In the genomic region with DNA sequence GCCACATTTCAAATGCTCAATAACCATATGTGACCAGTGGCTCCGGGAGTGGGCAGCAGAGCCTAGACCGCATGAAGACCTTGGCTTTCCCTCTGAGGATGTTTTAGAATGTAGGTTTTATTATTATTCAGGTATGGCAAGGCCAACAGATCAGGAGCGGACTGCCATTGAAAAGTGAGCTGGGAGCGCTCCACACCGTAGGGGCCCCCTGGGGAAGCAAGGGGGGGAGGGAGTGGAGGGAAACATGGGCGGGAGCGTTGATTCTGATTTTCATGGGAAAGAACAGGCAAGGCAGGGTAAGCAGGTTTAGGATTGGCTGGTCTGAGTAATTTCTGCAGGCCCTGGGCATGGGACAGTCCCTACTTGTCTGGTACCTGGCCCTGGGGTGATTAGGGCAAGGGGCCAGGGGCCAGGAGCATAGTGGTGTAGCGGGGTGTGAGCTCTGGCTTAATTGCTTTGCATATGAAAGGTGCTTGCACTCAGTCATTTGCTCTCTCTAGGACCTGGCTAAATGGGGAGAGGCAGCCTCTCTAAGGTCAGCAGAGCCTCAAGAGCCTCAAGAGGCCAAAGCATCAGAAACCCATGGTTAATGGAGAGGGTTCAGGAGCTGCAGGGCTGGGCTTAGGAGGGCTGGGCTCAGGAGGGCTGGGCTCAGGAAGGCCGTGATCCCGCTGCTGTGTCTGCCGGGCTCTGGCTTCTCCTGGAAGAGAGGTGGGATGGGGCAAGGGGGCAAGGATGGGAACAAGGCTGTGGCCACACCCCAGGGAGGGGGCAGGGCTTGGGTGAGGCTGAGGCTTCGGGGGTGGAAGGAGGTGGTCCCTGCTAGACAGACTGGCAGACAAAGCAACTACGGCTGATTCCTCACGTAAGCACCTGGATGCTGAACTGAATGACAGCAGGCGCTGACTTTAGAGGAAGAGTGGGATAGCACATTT, we compare ENCODE assay signal across 14 cellular contexts.
DNase-seq lines count a peak whose midpoint lies in the region; ATAC-seq, FAIRE-seq and TF ChIP-seq lines count a peak whose summit lies in the region.
"Had no signal": no experiment of that assay in that cellular context is flagged by ENCODE, and none has a peak within 500 bp of the region (broad histone marks: within the 10 kb centered on the region; RNA-seq: fewer than 3 reads in every experiment).

No MANE protein-coding gene starts in this region.

- DNase-seq in H9: peak; percentile 83
- DNase-seq in colonic mucosa: peak; percentile 3
- peak; percentile 31 for DNase-seq in iPS-NIHi7 (ENCODE audit: extremely low spot score)
- DNase-seq in progenitor cell of endocrine pancreas (ENCODE audit: low spot score, unreplicated experiment): no peak
- DNase-seq in GM12892 (ENCODE audit: insufficient read length): no peak
- DNase-seq in NCI-H345 (lab: John Stamatoyannopoulos, UW): no peak
- DNase-seq: NCI-H2029, spleen, SW 1271 had no signal

- no peaks in the 10 kb centered on the region; a peak in 1 of 7 replicates for H3K36me3 Mint-ChIP-seq in H9 (ENCODE audit: insufficient read depth in 1 of 3, low read depth in 3 of 3)
- no peaks in the 10 kb centered on the region for H3K36me3 Mint-ChIP-seq in progenitor cell of endocrine pancreas (ENCODE audit: insufficient read depth)
- H3K36me3 Mint-ChIP-seq: CD14-positive monocyte had no signal

- FAIRE-seq in GM12892 (lab: Jason Lieb, UNC): no peak
- FAIRE-seq: colon had no signal

- no CpG with 5 or more reads among the region's 15 CpGs for WGBS in H9 (ENCODE audit: extremely low coverage, insufficient read length, low lambda C conversion rate)

- H3K27ac ChIP-seq in H9 (ENCODE audit: insufficient read length, low read depth, low read length): peak overlapping the region; percentile 51
- no peak overlapping the region for H3K27ac ChIP-seq in colonic mucosa

- no peak for TF ChIP-seq POLR2A in GM12892 (IDR thresholded peaks at IDR 0.05; ENCODE audit: low read depth, low read length)

- H3K4me3 Mint-ChIP-seq in H9: peak overlapping the region; percentile 58 to 82
- H3K4me3 Mint-ChIP-seq in progenitor cell of endocrine pancreas (ENCODE audit: low read depth): peak overlapping the region; percentile 36
- H3K4me3 Mint-ChIP-seq: CD14-positive monocyte had no signal

- H2BK120ac ChIP-seq in H9 (ENCODE audit: low read depth, low read length, poor library complexity, severe bottlenecking): no peak overlapping the region

- H2AFZ ChIP-seq in H9 (ENCODE audit: low read length): no peak overlapping the region

- H2BK20ac ChIP-seq in H9 (ENCODE audit: low read depth, low read length, poor library complexity, severe bottlenecking): no peak overlapping the region

- H3K9me3 ChIP-seq in H9 (ENCODE audit: control insufficient read depth, low read depth, low read length) (no peaks in the 10 kb centered on the region), colonic mucosa (no peaks in the 10 kb centered on the region)
- H3K9me3 ChIP-seq: gastroesophageal sphincter, spleen had no signal

- H3K27me3 ChIP-seq in H9 (ENCODE audit: insufficient read depth, low read length) (no peaks in the 10 kb centered on the region), colonic mucosa (no peaks in the 10 kb centered on the region)
- H3K27me3 ChIP-seq: gastroesophageal sphincter had no signal

- peaks cover 12% of the 10 kb centered on the region for H3K4me1 ChIP-seq in H9 (ENCODE audit: insufficient read depth, low read length)
- H3K4me1 ChIP-seq in colonic mucosa: no peaks in the 10 kb centered on the region

- H3K27ac Mint-ChIP-seq in H9: peak overlapping the region; percentile 90 to 97 (median 96)
- H3K27ac Mint-ChIP-seq in progenitor cell of endocrine pancreas: peak overlapping the region; percentile 41
- H3K27ac Mint-ChIP-seq: CD14-positive monocyte had no signal

- H3K4me1 Mint-ChIP-seq in H9 (peaks cover 36 to 54% of the 10 kb centered on the region in 2 experiments), progenitor cell of endocrine pancreas (ENCODE audit: low read depth) (peaks cover 28% of the 10 kb centered on the region)

- no peaks in the 10 kb centered on the region for H4K20me1 ChIP-seq in H9 (ENCODE audit: control insufficient read depth, insufficient read depth, insufficient read length)

- H3K9me3 Mint-ChIP-seq in H9 (no peaks in the 10 kb centered on the region; a peak in 2 of 5 replicates), progenitor cell of endocrine pancreas (ENCODE audit: low read depth) (no peaks in the 10 kb centered on the region)

- no peak overlapping the region for H4K5ac ChIP-seq in H9 (ENCODE audit: insufficient read length, low read depth, low read length)

- no peaks in the 10 kb centered on the region for H3K79me2 ChIP-seq in H9 (ENCODE audit: insufficient read depth, low read length)

- H3K23me2 ChIP-seq in H9 (ENCODE audit: insufficient read length, low read depth, low read length, poor library complexity, severe bottlenecking): peaks cover 10% of the 10 kb centered on the region

- intact Hi-C loops in colonic mucosa (cut with DNase I): no loop called here

- peaks cover 4% of the 10 kb centered on the region; the same call in 1 of the 2 replicates for H3K27me3 Mint-ChIP-seq in H9 (ENCODE audit: low read depth)
- H3K27me3 Mint-ChIP-seq in progenitor cell of endocrine pancreas: no peaks in the 10 kb centered on the region

- no peak overlapping the region for H3K56ac ChIP-seq in H9 (ENCODE audit: insufficient read length, low read depth, low read length)

- H3K4me2 ChIP-seq in H9 (ENCODE audit: insufficient read depth, insufficient read length, low read length): peak overlapping the region; percentile 72

- H2BK12ac ChIP-seq in H9 (ENCODE audit: insufficient read length, low read depth, low read length): no peak overlapping the region

- H3K79me1 ChIP-seq in H9 (ENCODE audit: insufficient read depth, low read depth, low read length, poor library complexity, severe bottlenecking): no peaks in the 10 kb centered on the region

- H3K23ac ChIP-seq in H9 (ENCODE audit: insufficient read length, low read depth, low read length): no peak overlapping the region

- no peak for ATAC-seq in HG03342 (IDR thresholded peaks at IDR 0.05; ENCODE audit: unreplicated experiment)
- no peak for ATAC-seq in GM18868 (IDR thresholded peaks at IDR 0.05; ENCODE audit: unreplicated experiment)
- ATAC-seq: gastroesophageal sphincter had no signal

- no peaks in the 10 kb centered on the region for H3K36me3 ChIP-seq in colonic mucosa
- H3K36me3 ChIP-seq: gastroesophageal sphincter, spleen had no signal

- no peak overlapping the region for H3K18ac ChIP-seq in H9 (ENCODE audit: insufficient read length, low read depth, low read length)

- H3K9ac ChIP-seq in H9 (ENCODE audit: extremely low read depth, insufficient read length, low read length): no peak overlapping the region
- no peak overlapping the region for H3K9ac ChIP-seq in colonic mucosa (ENCODE audit: low read depth in 2 of 2, low read length in 2 of 2)

- no peak for TF ChIP-seq CTCF in H9 (conservative IDR thresholded peaks at IDR 0.05)
- no peak for TF ChIP-seq CTCF in colonic mucosa (IDR thresholded peaks at IDR 0.05)
- TF ChIP-seq CTCF in progenitor cell of endocrine pancreas (IDR thresholded peaks at IDR 0.05; ENCODE audit: unreplicated experiment): no peak

- H2BK15ac ChIP-seq in H9 (ENCODE audit: low read depth, low read length): no peak overlapping the region

- H3T11ph ChIP-seq in H9 (ENCODE audit: low read length): no peak overlapping the region

- H2BK5ac ChIP-seq in H9 (ENCODE audit: insufficient read length, low read length): no peak overlapping the region

- H4K91ac ChIP-seq in H9 (ENCODE audit: insufficient read length, low read depth, low read length): no peak overlapping the region

- no peak overlapping the region for H3K14ac ChIP-seq in H9 (ENCODE audit: insufficient read depth, low read length)

- H4K8ac ChIP-seq in H9 (replicated peaks; ENCODE audit: insufficient read length, low read depth, low read length): no peak overlapping the region

- H3K4ac ChIP-seq in H9 (ENCODE audit: low read depth, low read length): no peak overlapping the region

- no peak overlapping the region for H3K4me3 ChIP-seq in colonic mucosa
- H3K4me3 ChIP-seq: spleen had no signal

- H2AK5ac ChIP-seq in H9 (ENCODE audit: insufficient read length, low read length): no peak overlapping the region

Comparison
In these comparisons a context has a peak if more than half of its experiments do, and no peak if none do; other contexts are left out.
1. DNase-seq: peak in H9 (single experiment), colonic mucosa (single experiment) and iPS-NIHi7 (single experiment); none in progenitor cell of endocrine pancreas (single experiment), GM12892 (single experiment) and NCI-H345 (single experiment).